In genomic region chr5:160159991-160160826, GRCh38 we compare ENCODE assay signal across 9 cellular contexts. TPM values are rescaled to one million over a fixed set of nuclear protein-coding genes. Genes with fewer than 3 reads are reported as not detected.
DNase-seq lines count a peak whose midpoint lies in the region; ATAC-seq lines count a peak whose summit lies in the region.
"Had no signal": no experiment of that assay in that cellular context is flagged by ENCODE, and none has a peak within 500 bp of the region (broad histone marks: within the 10 kb centered on the region; RNA-seq: fewer than 3 reads in every experiment).

No MANE protein-coding gene starts in this region.

- no peak overlapping the region for H3K27ac ChIP-seq in Karpas-422 (ENCODE audit: low read length)
- H3K27ac ChIP-seq: body of pancreas had no signal

- no peaks in the 10 kb centered on the region for H3K9me2 ChIP-seq in Karpas-422 (replicated peaks; ENCODE audit: insufficient read depth, low read length)

- H3K4me1 ChIP-seq in Karpas-422 (ENCODE audit: low read length) (peaks cover 14% of the 10 kb centered on the region), skeletal muscle satellite cell (ENCODE audit: control insufficient read depth, insufficient read depth, low read length) (peaks cover 23% of the 10 kb centered on the region)

- no peaks in the 10 kb centered on the region for H3K36me3 ChIP-seq in Karpas-422 (ENCODE audit: insufficient read depth, low read length)
- H3K36me3 ChIP-seq in skeletal muscle satellite cell (ENCODE audit: insufficient read depth, low read length), result no peaks in the 10 kb centered on the region

- H2AFZ ChIP-seq in Karpas-422 (ENCODE audit: low read length), result no peak overlapping the region

- H3K9me3 ChIP-seq in Karpas-422 (ENCODE audit: low read length) (no peaks in the 10 kb centered on the region), skeletal muscle satellite cell (replicated peaks; ENCODE audit: low read length) (no peaks in the 10 kb centered on the region)
- H3K9me3 ChIP-seq: body of pancreas had no signal

- H3K4me3 ChIP-seq in Karpas-422 (ENCODE audit: low read length) (no peak overlapping the region), skeletal muscle satellite cell (ENCODE audit: low read length) (no peak overlapping the region)
- H3K4me3 ChIP-seq: body of pancreas had no signal

- H4K20me1 ChIP-seq in Karpas-422 (ENCODE audit: insufficient read depth, low read depth, low read length), result no peaks in the 10 kb centered on the region

- H3K27me3 ChIP-seq in Karpas-422 (ENCODE audit: low read length), result no peaks in the 10 kb centered on the region
- H3K27me3 ChIP-seq in skeletal muscle satellite cell (ENCODE audit: control insufficient read depth, insufficient read depth, low read length), result no peaks in the 10 kb centered on the region
- H3K27me3 ChIP-seq: body of pancreas had no signal

- H3K9ac ChIP-seq in Karpas-422 (ENCODE audit: low read length) (no peak overlapping the region), skeletal muscle satellite cell (ENCODE audit: low read depth, low read length) (no peak overlapping the region)

- DNase-seq in Karpas-422, result no peak
- peak; percentile 52 for DNase-seq in brain pericyte (ENCODE audit: low read depth, low spot score)
- no peak for DNase-seq in AG20443 (ENCODE audit: low spot score)
- DNase-seq in activated T-cell treated with anti-CD3 and anti-CD28 coated beads for 4 hours, result no peak
- DNase-seq: stimulated activated CD4-positive, alpha-beta T cell treated with anti-CD3 and anti-CD28 coated beads, Interleukin-2, amount 100 ng/mL, for 24 hours had no signal

- H3K79me2 ChIP-seq in Karpas-422 (ENCODE audit: low read length), result no peaks in the 10 kb centered on the region

- peak; percentile 67 for ATAC-seq in GM21367 (IDR thresholded peaks at IDR 0.05; ENCODE audit: unreplicated experiment)
- ATAC-seq in HG02840 (IDR thresholded peaks at IDR 0.05; ENCODE audit: low FRiP score, unreplicated experiment), result no peak
- ATAC-seq: body of pancreas had no signal

- peak overlapping the region; percentile 15 for H3K4me2 ChIP-seq in Karpas-422 (ENCODE audit: low read depth, low read length, poor library complexity, severe bottlenecking)
- H3K4me2 ChIP-seq in skeletal muscle satellite cell (ENCODE audit: low read length), result peak overlapping the region; percentile 35

RNA-seq across cellular contexts. Expression of gene PWWP2A, which starts 41.0 kb away (rescaled TPM):
- total RNA-seq in Karpas-422 (2014; rRNA removed; shearing (Covaris generic); ENCODE audit: low replicate concordance), result 21.5 and 25.8 TPM in 2 replicates
- 15.9 and 24.1 TPM in 2 replicates for total RNA-seq in skeletal muscle satellite cell (2012; rRNA removed)
